Comparison of ENCODE assay signal across 1 cellular context in the genomic region with DNA sequence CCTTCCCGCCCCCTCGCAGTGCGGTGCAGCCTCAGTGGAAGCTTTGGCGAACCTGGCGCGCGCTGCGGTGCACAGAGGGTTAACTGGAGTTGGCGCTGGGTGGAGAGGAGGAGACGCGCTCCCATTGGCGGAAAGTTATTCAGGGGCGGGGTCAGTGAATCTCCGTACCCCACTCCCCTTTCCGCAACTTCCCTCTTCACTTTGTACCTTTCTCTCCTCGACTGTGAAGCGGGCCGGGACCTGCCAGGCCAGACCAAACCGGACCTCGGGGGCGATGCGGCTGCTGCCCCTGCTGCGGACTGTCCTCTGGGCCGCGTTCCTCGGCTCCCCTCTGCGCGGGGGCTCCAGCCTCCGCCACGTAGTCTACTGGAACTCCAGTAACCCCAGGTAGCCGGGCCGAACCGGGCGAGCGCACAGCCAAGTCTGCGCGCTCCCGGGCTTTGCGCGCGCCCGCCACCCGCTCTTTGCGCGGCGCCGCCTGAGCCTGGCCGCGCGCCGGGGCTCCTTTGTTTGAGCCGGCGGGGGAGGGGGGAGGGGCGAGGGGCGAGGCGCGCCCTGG.
TF ChIP-seq lines count a peak whose summit lies in the region.

A gene with protein sequence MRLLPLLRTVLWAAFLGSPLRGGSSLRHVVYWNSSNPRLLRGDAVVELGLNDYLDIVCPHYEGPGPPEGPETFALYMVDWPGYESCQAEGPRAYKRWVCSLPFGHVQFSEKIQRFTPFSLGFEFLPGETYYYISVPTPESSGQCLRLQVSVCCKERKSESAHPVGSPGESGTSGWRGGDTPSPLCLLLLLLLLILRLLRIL (plus strand): TSS at position 191 of the 559 bp plus-strand sequence. CDS start 84 bp downstream, at position 275.

TF ChIP-seq in K562, 482 proteins besides CTCF, POLR2A, EP300 and RAD21 (continued from another document and continues in another):
- TF ChIP-seq, protein P1, sequence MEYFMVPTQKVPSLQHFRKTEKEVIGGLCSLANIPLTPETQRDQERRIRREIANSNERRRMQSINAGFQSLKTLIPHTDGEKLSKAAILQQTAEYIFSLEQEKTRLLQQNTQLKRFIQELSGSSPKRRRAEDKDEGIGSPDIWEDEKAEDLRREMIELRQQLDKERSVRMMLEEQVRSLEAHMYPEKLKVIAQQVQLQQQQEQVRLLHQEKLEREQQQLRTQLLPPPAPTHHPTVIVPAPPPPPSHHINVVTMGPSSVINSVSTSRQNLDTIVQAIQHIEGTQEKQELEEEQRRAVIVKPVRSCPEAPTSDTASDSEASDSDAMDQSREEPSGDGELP (CRISPR knock-in tag; IDR thresholded peaks at IDR 0.05; ENCODE audit: borderline replicate concordance): peak; percentile 13; the same call in 1 of the 2 replicates
- TF ChIP-seq KDM5B (IDR thresholded peaks at IDR 0.05; ENCODE audit: insufficient replicate concordance, low read depth, low read length) (peak; percentile 68), ZNF140 (CRISPR knock-in tag; IDR thresholded peaks at IDR 0.05) (no peak), HDAC1 (IDR thresholded peaks at IDR 0.05) (peak in 1 of 2 experiments; percentile 62; a peak in 1 of 4 replicates), ZC3H8 (IDR thresholded peaks at IDR 0.05) (no peak), RBM39 (optimal IDR thresholded peaks at IDR 0.05; ENCODE audit: low read depth, low read length) (no peak), PHF8 (IDR thresholded peaks at IDR 0.05; ENCODE audit: borderline replicate concordance, low read length) (peak; percentile 80; the same call in 1 of the 2 replicates), MTA2 (IDR thresholded peaks at IDR 0.05; ENCODE audit: low read depth) (0 out of 2 replicates have a peak, but pooled peaks have one; percentile 18), PCBP2 (IDR thresholded peaks at IDR 0.05; ENCODE audit: low read depth, low read length, poor library complexity, severe bottlenecking) (no peak), KDM2B (CRISPR knock-in tag; IDR thresholded peaks at IDR 0.05) (no peak), SPI1 (IDR thresholded peaks at IDR 0.05; ENCODE audit: borderline replicate concordance, low read depth, low read length) (0 out of 2 replicates have a peak, but pooled peaks have one; percentile 20), TBP (optimal IDR thresholded peaks at IDR 0.05; ENCODE audit: low read depth, low read length) (peak; percentile 83), HDAC8 (tag; IDR thresholded peaks at IDR 0.05) (no peak), MBD2 (IDR thresholded peaks at IDR 0.05; ENCODE audit: borderline replicate concordance, low read depth) (0 out of 2 replicates have a peak, but pooled peaks have one; percentile 22), TOE1 (IDR thresholded peaks at IDR 0.05; ENCODE audit: borderline replicate concordance) (peak; percentile 42; the same call in 1 of the 2 replicates), TOE1 (CRISPR knock-in tag; IDR thresholded peaks at IDR 0.05; ENCODE audit: borderline replicate concordance, low read depth) (no peak), RBM22 (IDR thresholded peaks at IDR 0.05; ENCODE audit: low read depth, low read length, poor library complexity, severe bottlenecking) (peak; percentile 44), ZNF76 (CRISPR knock-in tag; IDR thresholded peaks at IDR 0.05; ENCODE audit: borderline replicate concordance) (no peak), BCOR (IDR thresholded peaks at IDR 0.05) (peak; percentile 30; the same call in 1 of the 2 replicates), NR3C1 (CRISPR knock-in tag; IDR thresholded peaks at IDR 0.05) (no peak), ARHGAP35 (IDR thresholded peaks at IDR 0.05; ENCODE audit: partially characterized antibody) (no peak), NEUROD1 (IDR thresholded peaks at IDR 0.05; ENCODE audit: borderline replicate concordance, low read depth, low read length, partially characterized antibody) (no peak), SMARCB1 (IDR thresholded peaks at IDR 0.05; ENCODE audit: insufficient read length, low read depth) (no peak), ZNF197 (CRISPR knock-in tag; IDR thresholded peaks at IDR 0.05; ENCODE audit: low read depth) (peak; percentile 86), BRF1 (IDR thresholded peaks at IDR 0.05; ENCODE audit: borderline replicate concordance, extremely low read depth, insufficient read length) (no peak), HLTF (IDR thresholded peaks at IDR 0.05) (no peak), RCOR1 (IDR thresholded peaks at IDR 0.05; ENCODE audit: borderline replicate concordance in 1 of 2, low read depth in 2 of 2, low read length in 2 of 2) (peak in 1 of 2 experiments; percentile 84; a peak in 1 of 4 replicates), EGR1 (conservative IDR thresholded peaks at IDR 0.05) (0 out of 2 replicates have a peak, but pooled peaks have one; percentile 9)
- TF ChIP-seq, protein P2, sequence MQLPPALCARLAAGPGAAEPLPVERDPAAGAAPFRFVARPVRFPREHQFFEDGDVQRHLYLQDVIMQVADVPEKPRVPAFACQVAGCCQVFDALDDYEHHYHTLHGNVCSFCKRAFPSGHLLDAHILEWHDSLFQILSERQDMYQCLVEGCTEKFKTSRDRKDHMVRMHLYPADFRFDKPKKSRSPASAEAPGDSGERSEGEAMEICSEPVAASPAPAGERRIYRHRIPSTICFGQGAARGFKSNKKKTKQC (CRISPR knock-in tag; IDR thresholded peaks at IDR 0.05): peak; percentile 83; the same call in 1 of the 2 replicates
- TF ChIP-seq, protein P3, sequence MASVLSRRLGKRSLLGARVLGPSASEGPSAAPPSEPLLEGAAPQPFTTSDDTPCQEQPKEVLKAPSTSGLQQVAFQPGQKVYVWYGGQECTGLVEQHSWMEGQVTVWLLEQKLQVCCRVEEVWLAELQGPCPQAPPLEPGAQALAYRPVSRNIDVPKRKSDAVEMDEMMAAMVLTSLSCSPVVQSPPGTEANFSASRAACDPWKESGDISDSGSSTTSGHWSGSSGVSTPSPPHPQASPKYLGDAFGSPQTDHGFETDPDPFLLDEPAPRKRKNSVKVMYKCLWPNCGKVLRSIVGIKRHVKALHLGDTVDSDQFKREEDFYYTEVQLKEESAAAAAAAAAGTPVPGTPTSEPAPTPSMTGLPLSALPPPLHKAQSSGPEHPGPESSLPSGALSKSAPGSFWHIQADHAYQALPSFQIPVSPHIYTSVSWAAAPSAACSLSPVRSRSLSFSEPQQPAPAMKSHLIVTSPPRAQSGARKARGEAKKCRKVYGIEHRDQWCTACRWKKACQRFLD (CRISPR knock-in tag; IDR thresholded peaks at IDR 0.05): 0 out of 2 replicates have a peak, but pooled peaks have one; percentile 15
- TF ChIP-seq, protein P4, sequence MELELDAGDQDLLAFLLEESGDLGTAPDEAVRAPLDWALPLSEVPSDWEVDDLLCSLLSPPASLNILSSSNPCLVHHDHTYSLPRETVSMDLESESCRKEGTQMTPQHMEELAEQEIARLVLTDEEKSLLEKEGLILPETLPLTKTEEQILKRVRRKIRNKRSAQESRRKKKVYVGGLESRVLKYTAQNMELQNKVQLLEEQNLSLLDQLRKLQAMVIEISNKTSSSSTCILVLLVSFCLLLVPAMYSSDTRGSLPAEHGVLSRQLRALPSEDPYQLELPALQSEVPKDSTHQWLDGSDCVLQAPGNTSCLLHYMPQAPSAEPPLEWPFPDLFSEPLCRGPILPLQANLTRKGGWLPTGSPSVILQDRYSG (tag; conservative IDR thresholded peaks at IDR 0.05; ENCODE audit: low read depth): peak; percentile 81
- TF ChIP-seq, protein P5, sequence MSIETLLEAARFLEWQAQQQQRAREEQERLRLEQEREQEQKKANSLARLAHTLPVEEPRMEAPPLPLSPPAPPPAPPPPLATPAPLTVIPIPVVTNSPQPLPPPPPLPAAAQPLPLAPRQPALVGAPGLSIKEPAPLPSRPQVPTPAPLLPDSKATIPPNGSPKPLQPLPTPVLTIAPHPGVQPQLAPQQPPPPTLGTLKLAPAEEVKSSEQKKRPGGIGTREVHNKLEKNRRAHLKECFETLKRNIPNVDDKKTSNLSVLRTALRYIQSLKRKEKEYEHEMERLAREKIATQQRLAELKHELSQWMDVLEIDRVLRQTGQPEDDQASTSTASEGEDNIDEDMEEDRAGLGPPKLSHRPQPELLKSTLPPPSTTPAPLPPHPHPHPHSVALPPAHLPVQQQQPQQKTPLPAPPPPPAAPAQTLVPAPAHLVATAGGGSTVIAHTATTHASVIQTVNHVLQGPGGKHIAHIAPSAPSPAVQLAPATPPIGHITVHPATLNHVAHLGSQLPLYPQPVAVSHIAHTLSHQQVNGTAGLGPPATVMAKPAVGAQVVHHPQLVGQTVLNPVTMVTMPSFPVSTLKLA (conservative IDR thresholded peaks at IDR 0.05): peak in 1 of 2 experiments; percentile 31; a peak in 2 of 4 replicates
- TF ChIP-seq, protein P6, sequence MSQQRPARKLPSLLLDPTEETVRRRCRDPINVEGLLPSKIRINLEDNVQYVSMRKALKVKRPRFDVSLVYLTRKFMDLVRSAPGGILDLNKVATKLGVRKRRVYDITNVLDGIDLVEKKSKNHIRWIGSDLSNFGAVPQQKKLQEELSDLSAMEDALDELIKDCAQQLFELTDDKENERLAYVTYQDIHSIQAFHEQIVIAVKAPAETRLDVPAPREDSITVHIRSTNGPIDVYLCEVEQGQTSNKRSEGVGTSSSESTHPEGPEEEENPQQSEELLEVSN (IDR thresholded peaks at IDR 0.05; ENCODE audit: borderline replicate concordance in 1 of 2, extremely low read depth in 1 of 2, insufficient read depth in 1 of 2, insufficient read length in 1 of 2, low read depth in 1 of 2, low read length in 1 of 2, poor library complexity in 1 of 2, severe bottlenecking in 1 of 2): peak in 1 of 2 experiments; percentile 23
- TF ChIP-seq, protein P7, sequence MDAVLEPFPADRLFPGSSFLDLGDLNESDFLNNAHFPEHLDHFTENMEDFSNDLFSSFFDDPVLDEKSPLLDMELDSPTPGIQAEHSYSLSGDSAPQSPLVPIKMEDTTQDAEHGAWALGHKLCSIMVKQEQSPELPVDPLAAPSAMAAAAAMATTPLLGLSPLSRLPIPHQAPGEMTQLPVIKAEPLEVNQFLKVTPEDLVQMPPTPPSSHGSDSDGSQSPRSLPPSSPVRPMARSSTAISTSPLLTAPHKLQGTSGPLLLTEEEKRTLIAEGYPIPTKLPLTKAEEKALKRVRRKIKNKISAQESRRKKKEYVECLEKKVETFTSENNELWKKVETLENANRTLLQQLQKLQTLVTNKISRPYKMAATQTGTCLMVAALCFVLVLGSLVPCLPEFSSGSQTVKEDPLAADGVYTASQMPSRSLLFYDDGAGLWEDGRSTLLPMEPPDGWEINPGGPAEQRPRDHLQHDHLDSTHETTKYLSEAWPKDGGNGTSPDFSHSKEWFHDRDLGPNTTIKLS (IDR thresholded peaks at IDR 0.05; ENCODE audit: borderline replicate concordance, low read depth): peak; percentile 73; the same call in 1 of the 2 replicates
- TF ChIP-seq, protein P8, sequence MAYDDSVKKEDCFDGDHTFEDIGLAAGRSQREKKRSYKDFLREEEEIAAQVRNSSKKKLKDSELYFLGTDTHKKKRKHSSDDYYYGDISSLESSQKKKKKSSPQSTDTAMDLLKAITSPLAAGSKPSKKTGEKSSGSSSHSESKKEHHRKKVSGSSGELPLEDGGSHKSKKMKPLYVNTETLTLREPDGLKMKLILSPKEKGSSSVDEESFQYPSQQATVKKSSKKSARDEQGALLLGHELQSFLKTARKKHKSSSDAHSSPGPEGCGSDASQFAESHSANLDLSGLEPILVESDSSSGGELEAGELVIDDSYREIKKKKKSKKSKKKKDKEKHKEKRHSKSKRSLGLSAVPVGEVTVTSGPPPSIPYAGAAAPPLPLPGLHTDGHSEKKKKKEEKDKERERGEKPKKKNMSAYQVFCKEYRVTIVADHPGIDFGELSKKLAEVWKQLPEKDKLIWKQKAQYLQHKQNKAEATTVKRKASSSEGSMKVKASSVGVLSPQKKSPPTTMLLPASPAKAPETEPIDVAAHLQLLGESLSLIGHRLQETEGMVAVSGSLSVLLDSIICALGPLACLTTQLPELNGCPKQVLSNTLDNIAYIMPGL (CRISPR knock-in tag; IDR thresholded peaks at IDR 0.05): 0 out of 2 replicates have a peak, but pooled peaks have one; percentile 27
- TF ChIP-seq, protein P9, sequence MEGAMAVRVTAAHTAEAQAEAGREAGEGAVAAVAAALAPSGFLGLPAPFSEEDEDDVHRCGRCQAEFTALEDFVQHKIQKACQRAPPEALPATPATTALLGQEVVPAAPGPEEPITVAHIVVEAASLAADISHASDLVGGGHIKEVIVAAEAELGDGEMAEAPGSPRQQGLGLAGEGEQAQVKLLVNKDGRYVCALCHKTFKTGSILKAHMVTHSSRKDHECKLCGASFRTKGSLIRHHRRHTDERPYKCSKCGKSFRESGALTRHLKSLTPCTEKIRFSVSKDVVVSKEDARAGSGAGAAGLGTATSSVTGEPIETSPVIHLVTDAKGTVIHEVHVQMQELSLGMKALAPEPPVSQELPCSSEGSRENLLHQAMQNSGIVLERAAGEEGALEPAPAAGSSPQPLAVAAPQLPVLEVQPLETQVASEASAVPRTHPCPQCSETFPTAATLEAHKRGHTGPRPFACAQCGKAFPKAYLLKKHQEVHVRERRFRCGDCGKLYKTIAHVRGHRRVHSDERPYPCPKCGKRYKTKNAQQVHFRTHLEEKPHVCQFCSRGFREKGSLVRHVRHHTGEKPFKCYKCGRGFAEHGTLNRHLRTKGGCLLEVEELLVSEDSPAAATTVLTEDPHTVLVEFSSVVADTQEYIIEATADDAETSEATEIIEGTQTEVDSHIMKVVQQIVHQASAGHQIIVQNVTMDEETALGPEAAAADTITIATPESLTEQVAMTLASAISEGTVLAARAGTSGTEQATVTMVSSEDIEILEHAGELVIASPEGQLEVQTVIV (CRISPR knock-in tag; IDR thresholded peaks at IDR 0.05; ENCODE audit: borderline replicate concordance): no peak
- TF ChIP-seq, protein P10, sequence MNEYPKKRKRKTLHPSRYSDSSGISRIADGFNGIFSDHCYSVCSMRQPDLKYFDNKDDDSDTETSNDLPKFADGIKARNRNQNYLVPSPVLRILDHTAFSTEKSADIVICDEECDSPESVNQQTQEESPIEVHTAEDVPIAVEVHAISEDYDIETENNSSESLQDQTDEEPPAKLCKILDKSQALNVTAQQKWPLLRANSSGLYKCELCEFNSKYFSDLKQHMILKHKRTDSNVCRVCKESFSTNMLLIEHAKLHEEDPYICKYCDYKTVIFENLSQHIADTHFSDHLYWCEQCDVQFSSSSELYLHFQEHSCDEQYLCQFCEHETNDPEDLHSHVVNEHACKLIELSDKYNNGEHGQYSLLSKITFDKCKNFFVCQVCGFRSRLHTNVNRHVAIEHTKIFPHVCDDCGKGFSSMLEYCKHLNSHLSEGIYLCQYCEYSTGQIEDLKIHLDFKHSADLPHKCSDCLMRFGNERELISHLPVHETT (CRISPR knock-in tag; conservative IDR thresholded peaks at IDR 0.05 in 1 of 2, IDR thresholded peaks at IDR 0.05 in 1 of 2): peak in 1 of 2 experiments; percentile 74; a peak in 1 of 4 replicates
- TF ChIP-seq, protein P11, sequence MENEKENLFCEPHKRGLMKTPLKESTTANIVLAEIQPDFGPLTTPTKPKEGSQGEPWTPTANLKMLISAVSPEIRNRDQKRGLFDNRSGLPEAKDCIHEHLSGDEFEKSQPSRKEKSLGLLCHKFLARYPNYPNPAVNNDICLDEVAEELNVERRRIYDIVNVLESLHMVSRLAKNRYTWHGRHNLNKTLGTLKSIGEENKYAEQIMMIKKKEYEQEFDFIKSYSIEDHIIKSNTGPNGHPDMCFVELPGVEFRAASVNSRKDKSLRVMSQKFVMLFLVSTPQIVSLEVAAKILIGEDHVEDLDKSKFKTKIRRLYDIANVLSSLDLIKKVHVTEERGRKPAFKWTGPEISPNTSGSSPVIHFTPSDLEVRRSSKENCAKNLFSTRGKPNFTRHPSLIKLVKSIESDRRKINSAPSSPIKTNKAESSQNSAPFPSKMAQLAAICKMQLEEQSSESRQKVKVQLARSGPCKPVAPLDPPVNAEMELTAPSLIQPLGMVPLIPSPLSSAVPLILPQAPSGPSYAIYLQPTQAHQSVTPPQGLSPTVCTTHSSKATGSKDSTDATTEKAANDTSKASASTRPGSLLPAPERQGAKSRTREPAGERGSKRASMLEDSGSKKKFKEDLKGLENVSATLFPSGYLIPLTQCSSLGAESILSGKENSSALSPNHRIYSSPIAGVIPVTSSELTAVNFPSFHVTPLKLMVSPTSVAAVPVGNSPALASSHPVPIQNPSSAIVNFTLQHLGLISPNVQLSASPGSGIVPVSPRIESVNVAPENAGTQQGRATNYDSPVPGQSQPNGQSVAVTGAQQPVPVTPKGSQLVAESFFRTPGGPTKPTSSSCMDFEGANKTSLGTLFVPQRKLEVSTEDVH (IDR thresholded peaks at IDR 0.05; ENCODE audit: low read depth, partially characterized antibody): peak; percentile 69
